Comparison of ENCODE assay signal across 29 cellular contexts in genomic region chr3:23319913-23320312, GRCh38.
DNase-seq lines count a peak whose midpoint lies in the region; ATAC-seq, FAIRE-seq and TF ChIP-seq lines count a peak whose summit lies in the region.
"Had no signal": no experiment of that assay in that cellular context is flagged by ENCODE, and none has a peak within 500 bp of the region (broad histone marks: within the 10 kb centered on the region; RNA-seq: fewer than 3 reads in every experiment).

No MANE protein-coding gene starts in this region.

- no peaks in the 10 kb centered on the region for H4K20me1 ChIP-seq in GM12878 (ENCODE audit: control insufficient read depth, insufficient read depth)

- peaks cover under 1% of the 10 kb centered on the region; the same call in 1 of the 2 replicates for H3K4me1 ChIP-seq in GM12878 (ENCODE audit: control insufficient read depth, insufficient read depth, low read length)
- peaks cover 0 to 7% (median under 1%) of the 10 kb centered on the region in 4 donors for H3K4me1 ChIP-seq in transverse colon
- H3K4me1 ChIP-seq: HAP-1 had no signal

- H3K4me3 ChIP-seq in GM12878 = no peak overlapping the region
- H3K4me3 ChIP-seq in transverse colon = no peak overlapping the region
- H3K4me3 ChIP-seq: HAP-1, SJCRH30 had no signal

- in situ Hi-C loops in GM12878 (cut with MboI) = no loop called here
- in situ Hi-C loops in transverse colon (cut with MboI; ENCODE audit: low pct_ligation_motif_present in 1 of 4, low pct_unique_long_range_greater_than_20kb in 1 of 4, low sequenced_read_pairs in 3 of 4) = no loop called here

- H3K27ac ChIP-seq in GM12878 (ENCODE audit: control insufficient read depth, insufficient read depth) (no peak overlapping the region), transverse colon (no peak overlapping the region)
- H3K27ac ChIP-seq: SJCRH30 had no signal

- H3K27me3 ChIP-seq in GM12878 (replicated peaks in 1 of 2; ENCODE audit: control insufficient read depth in 2 of 2, insufficient read depth in 2 of 2, low read length in 1 of 2) = no peaks in the 10 kb centered on the region
- H3K27me3 ChIP-seq in transverse colon = no peaks in the 10 kb centered on the region
- H3K27me3 ChIP-seq: SJCRH30 had no signal

- DNase-seq in Right ventricle myocardium inferior (ENCODE audit: missing footprints) (no peak), left cardiac atrium (no peak), GM12878 (ENCODE audit: low read depth, low spot score) (no peak), transverse colon (no peak), NCI-H2196 treated with DMSO at 0.1 percent for 48 hours (lab: John Stamatoyannopoulos, UW; ENCODE audit: unreplicated experiment) (no peak), A172 (ENCODE audit: low spot score) (no peak)
- DNase-seq: 8988T; activated CD4-positive, alpha-beta T cell treated with anti-CD3 and anti-CD28 coated beads, Interleukin-2, amount 10 ng/mL, durations not matched to agents 24 days and 14 days; activated CD8-positive, alpha-beta memory T cell treated with anti-CD3 and anti-CD28 coated beads for 24 hours; activated T-cell treated with anti-CD3 and anti-CD28 coated beads for 4 hours; amniotic stem cell; cerebellar nuclear complex; COR-L47; DMS53; MM.1S; NCI-H1930; NCI-H2227 treated with DMSO at 0.1 percent for 48 hours; nephron progenitor cell; stimulated activated CD4-positive, alpha-beta T cell treated with anti-CD3 and anti-CD28 coated beads, Interleukin-4, amount 100 ng/mL, for 24 hours; substantia nigra; SW 1271; T-helper 9 cell had no signal

- CTCF ChIA-PET in GM12878 (lab: Yijun Ruan, JAX) = interaction anchor here (0.6 to 1.5 kb wide), 3 partner anchors 10 to 22 kb away, joined by 4 to 7 read pairs (median 6); no protein-coding TSS in a partner anchor

- SMC1A ChIA-PET in GM12878 (lab: Charles Lee; ENCODE audit: uncharacterized antibody, unreplicated experiment) = interaction anchor here (0.8 to 1.3 kb wide), 6 partner anchors 12 to 132 kb away, joined by 3 to 5 read pairs (median 3); no protein-coding TSS in a partner anchor

- no peak for FAIRE-seq in GM12878 (lab: Jason Lieb, UNC)
- FAIRE-seq: endothelial cell of umbilical vein, HepG2 had no signal

- intact Hi-C loops in Right ventricle myocardium inferior (cut with DNase I) (no loop called here), left cardiac atrium (cut with DNase I) (no loop called here), GM12878 (cut with micrococcal nuclease; ENCODE audit: unreplicated experiment) (no loop called here), transverse colon (cut with DNase I; ENCODE audit: low total_unique reads) (no loop called here)

- H3K79me2 ChIP-seq in GM12878 (ENCODE audit: control insufficient read depth, insufficient read depth, low read length) = peaks cover 3% of the 10 kb centered on the region

- RAD21 ChIA-PET in GM12878 (lab: Charles Lee; ENCODE audit: unreplicated experiment) = no interaction called here

- TF ChIP-seq RAD21 in GM12878 (IDR thresholded peaks at IDR 0.05; ENCODE audit: insufficient read depth, low read depth, low read length) = no peak

- peaks cover 2% of the 10 kb centered on the region; the same call in 2 of the 3 replicates for H3K9me3 ChIP-seq in GM12878 (replicated peaks; ENCODE audit: control insufficient read depth, insufficient read depth, low read length)
- H3K9me3 ChIP-seq in transverse colon = no peaks in the 10 kb centered on the region
- H3K9me3 ChIP-seq: HAP-1 had no signal

- POLR2A ChIA-PET in GM12878 (lab: Charles Lee) = no interaction called here

- TF ChIP-seq POLR2A in GM12878 (IDR thresholded peaks at IDR 0.05; ENCODE audit: low read depth, low read length) (no peak), transverse colon (IDR thresholded peaks at IDR 0.05) (no peak)

- no peak overlapping the region for H3K4me2 ChIP-seq in GM12878 (ENCODE audit: control insufficient read depth, insufficient read depth)

- H3K9ac ChIP-seq in GM12878 (ENCODE audit: control insufficient read depth, insufficient read depth, low read length) = no peak overlapping the region

- ATAC-seq in Right ventricle myocardium inferior (peak; percentile 44), left cardiac atrium (no peak), HG02678 (IDR thresholded peaks at IDR 0.05; ENCODE audit: unreplicated experiment) (peak; percentile 40), GM12878 (peak; percentile 52), HG02852 (IDR thresholded peaks at IDR 0.05; ENCODE audit: unreplicated experiment) (no peak)
- ATAC-seq: HepG2, left lobe of liver had no signal

- H3K36me3 ChIP-seq in GM12878 (ENCODE audit: control insufficient read depth in 2 of 2, insufficient read depth in 2 of 2, low read length in 1 of 2) (no peaks in the 10 kb centered on the region), transverse colon (no peaks in the 10 kb centered on the region)
- H3K36me3 ChIP-seq: HAP-1, SJCRH30 had no signal

- no peak for TF ChIP-seq CTCF in GM12878 (IDR thresholded peaks at IDR 0.05 in 2 of 3, conservative IDR thresholded peaks at IDR 0.05 in 1 of 3; ENCODE audit: control insufficient read depth in 2 of 3, extremely low read depth in 1 of 3, insufficient read depth in 1 of 3, low read depth in 3 of 3, low read length in 3 of 3)
- no peak for TF ChIP-seq CTCF in transverse colon (IDR thresholded peaks at IDR 0.05)

- no TSS peak for BruUV-seq in GM12878 (replicated peaks; lab: Mats Ljungman, UMichigan)

- no peak overlapping the region for H2AFZ ChIP-seq in GM12878 (ENCODE audit: control insufficient read depth, low read depth, low read length)

- TF ChIP-seq EP300 in GM12878 (IDR thresholded peaks at IDR 0.05; ENCODE audit: borderline replicate concordance in 1 of 2, control insufficient read depth in 1 of 2, low read depth in 2 of 2, low read length in 2 of 2) (no peak), transverse colon (IDR thresholded peaks at IDR 0.05; ENCODE audit: low read depth) (no peak)

- WGBS in GM12878 (ENCODE audit: insufficient coverage, insufficient replicate concordance, low lambda C conversion rate, missing lambda C conversion rate) = 36% methylated on average over 1 of the region's 1 CpG
- WGBS in transverse colon (ENCODE audit: low coverage in 1 of 2), 2 donors = 60 to 75% methylated on average over 1 of the region's 1 CpG

TF ChIP-seq in GM12878, 131 proteins besides CTCF, POLR2A, EP300 and RAD21:
- no peak for TF ChIP-seq SP1 (IDR thresholded peaks at IDR 0.05; ENCODE audit: low read depth, low read length)
- TF ChIP-seq PRDM15 (CRISPR knock-in tag; IDR thresholded peaks at IDR 0.05) = no peak
- TF ChIP-seq FOXK2 (IDR thresholded peaks at IDR 0.05) = no peak
- TF ChIP-seq ZBED1 (IDR thresholded peaks at IDR 0.05; ENCODE audit: borderline replicate concordance) = no peak
- TF ChIP-seq TBL1XR1 (IDR thresholded peaks at IDR 0.05; ENCODE audit: low read depth, low read length) = no peak
- TF ChIP-seq CBX3 (IDR thresholded peaks at IDR 0.05; ENCODE audit: borderline replicate concordance, low read depth) = no peak

Comparison
In these comparisons a context has a peak if more than half of its experiments do, and no peak if none do; other contexts are left out.
1. ATAC-seq: peak in Right ventricle myocardium inferior (single experiment), HG02678 (single experiment) and GM12878 (single experiment); none in left cardiac atrium (0 of 2) and HG02852 (single experiment).